9 cellular contexts compared by ENCODE assay signal in the genomic region with DNA sequence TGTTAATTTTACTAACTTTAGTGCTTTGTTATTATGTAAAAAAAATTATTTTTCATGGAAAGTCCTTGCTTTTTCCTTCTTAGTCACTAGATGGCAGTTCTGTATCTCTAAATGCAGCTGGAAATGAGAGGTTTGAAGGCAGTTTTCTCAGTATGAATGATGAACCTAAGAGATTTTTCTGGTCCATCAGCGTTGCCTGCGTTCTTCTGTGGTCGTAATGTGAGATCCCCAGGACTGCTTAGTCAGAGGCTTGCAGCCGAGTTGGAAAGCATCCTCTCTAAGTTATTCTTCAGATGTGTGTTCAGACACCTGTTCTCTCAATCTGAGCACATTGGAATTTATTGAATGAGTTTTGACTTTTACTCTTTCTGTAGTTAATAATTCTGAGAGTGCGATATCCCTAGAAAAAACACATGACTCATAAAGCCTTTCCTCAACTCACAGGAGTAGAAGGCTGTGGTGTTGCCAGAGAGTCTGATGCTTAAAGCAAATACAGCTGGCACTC.
A peak's percentile ranks its signal among the peaks of the same experiment; 100 is the strongest.
DNase-seq lines count a peak whose midpoint lies in the region; ATAC-seq, FAIRE-seq and TF ChIP-seq lines count a peak whose summit lies in the region.
"Had no signal": no experiment of that assay in that cellular context is flagged by ENCODE, and none has a peak within 500 bp of the region (broad histone marks: within the 10 kb centered on the region; RNA-seq: fewer than 3 reads in every experiment).

No MANE protein-coding gene starts in this region.

- H2BK15ac ChIP-seq in H1 (ENCODE audit: low read length), result no peak overlapping the region

- TF ChIP-seq CTCF in AG09319 (IDR thresholded peaks at IDR 0.05; ENCODE audit: low read depth, low read length) (peak; percentile 67), H1 (IDR thresholded peaks at IDR 0.05; ENCODE audit: control extremely low read depth in 1 of 3, insufficient read depth in 1 of 3, low read depth in 1 of 3, low read length in 3 of 3) (peak in 2 of 3 experiments; percentile 45 to 50; a peak in 2 of 4 replicates), parathyroid adenoma (IDR thresholded peaks at IDR 0.05) (peak; percentile 48)

- CTCF ChIA-PET in H1 (lab: Charles Lee; ENCODE audit: partially characterized antibody), result interaction anchor here (0.5 to 1.8 kb wide), 15 partner anchors 8 to 1947 kb away, joined by 3 to 7 read pairs (median 3); partner anchors contain the start of gene FMN2
- CTCF ChIA-PET in naive thymus-derived CD4-positive, alpha-beta T cell (lab: Charles Lee), result interaction anchor here (1.5 kb wide), 1 partner anchor 14 kb away, joined by 4 read pairs; no protein-coding TSS in a partner anchor

- POLR2A ChIA-PET in H1 (lab: Charles Lee; ENCODE audit: partially characterized antibody), result no interaction called here
- POLR2A ChIA-PET in naive thymus-derived CD4-positive, alpha-beta T cell (lab: Charles Lee), result no interaction called here

- DNase-seq in AG09319 (ENCODE audit: extremely low read depth, low read depth) (peak; percentile 97), HCEC 1CT (peak; percentile 96), NCI-H82 (lab: John Stamatoyannopoulos, UW) (peak; percentile 58), H1 (ENCODE audit: low read depth in 1 of 2, low spot score in 2 of 2) (no peak), activated gamma-delta T cell treated with Interleukin-2 at 50 U/mL for 16 hours (no peak)
- no peak for DNase-seq in naive thymus-derived CD4-positive, alpha-beta T cell

- H3K14ac ChIP-seq in H1 (ENCODE audit: insufficient read length), result no peak overlapping the region

- H3K4me3 ChIP-seq in H1 (ENCODE audit: extremely low read depth in 1 of 4, insufficient read depth in 2 of 4, low read depth in 3 of 4, low read length in 4 of 4), result no peak overlapping the region
- H3K4me3 ChIP-seq in parathyroid adenoma (ENCODE audit: low read depth, low read length), result no peak overlapping the region
- H3K4me3 ChIP-seq in naive thymus-derived CD4-positive, alpha-beta T cell (ENCODE audit: low read length), result no peak overlapping the region

- no peaks in the 10 kb centered on the region for H3K4me1 ChIP-seq in H1 (replicated peaks in 1 of 4; ENCODE audit: control insufficient read depth in 3 of 4, insufficient read depth in 4 of 4, low read length in 3 of 4)
- peaks cover 9% of the 10 kb centered on the region for H3K4me1 ChIP-seq in parathyroid adenoma
- no peaks in the 10 kb centered on the region for H3K4me1 ChIP-seq in naive thymus-derived CD4-positive, alpha-beta T cell (ENCODE audit: control insufficient read depth in 2 of 2, insufficient read depth in 2 of 2, low read length in 2 of 2)

- no peak overlapping the region for H2BK20ac ChIP-seq in H1 (ENCODE audit: low read length)

- peaks cover 0 to 6% (median 3%) of the 10 kb centered on the region in 7 donors for H3K4me1 Mint-ChIP-seq in naive thymus-derived CD4-positive, alpha-beta T cell

- H2AFZ ChIP-seq in H1 (ENCODE audit: low read length) (no peak overlapping the region), parathyroid adenoma (no peak overlapping the region)

- TF ChIP-seq POLR2A in H1 (IDR thresholded peaks at IDR 0.05; ENCODE audit: control extremely low read depth in 1 of 2, low read depth in 2 of 2, low read length in 2 of 2), result no peak

- H3K9me3 Mint-ChIP-seq in naive thymus-derived CD4-positive, alpha-beta T cell, result peaks cover 0 to 1% (median 0%) of the 10 kb centered on the region in 11 donors

- no peak for ATAC-seq in naive thymus-derived CD4-positive, alpha-beta T cell
- no peak for ATAC-seq in GM21786 (IDR thresholded peaks at IDR 0.05; ENCODE audit: unreplicated experiment)

- no peak overlapping the region for H3K18ac ChIP-seq in H1 (ENCODE audit: extremely low read depth, low read length)

- no peak overlapping the region for H2BK5ac ChIP-seq in H1 (ENCODE audit: low read depth, low read length)

- no peak overlapping the region for H3K4me2 ChIP-seq in H1 (ENCODE audit: insufficient read depth in 1 of 2, low read depth in 2 of 2, low read length in 2 of 2)
- no peak overlapping the region for H3K4me2 ChIP-seq in parathyroid adenoma (ENCODE audit: low read length)

- H3K9ac ChIP-seq in H1 (replicated peaks in 1 of 4; ENCODE audit: extremely low read depth in 1 of 4, low read depth in 3 of 4, low read length in 3 of 4) (no peak overlapping the region), parathyroid adenoma (no peak overlapping the region)

- H2AK5ac ChIP-seq in H1 (ENCODE audit: low read depth, low read length), result no peak overlapping the region

- 62% methylated on average over 5 of the region's 5 CpGs; no CpG with 5 or more reads in 1 of the 2 experiments for WGBS in H1 (ENCODE audit: extremely low coverage in 1 of 2, insufficient coverage in 1 of 2, insufficient read length in 1 of 2, insufficient replicate concordance in 2 of 2, low coverage in 1 of 2, low lambda C conversion rate in 2 of 2, missing lambda C conversion rate in 1 of 2), 2 experiments

- H3K4me3 Mint-ChIP-seq in naive thymus-derived CD4-positive, alpha-beta T cell, result no peak overlapping the region

- no peak overlapping the region for H3K56ac ChIP-seq in H1 (replicated peaks; ENCODE audit: insufficient read length, low read depth, low read length)

- H3K36me3 Mint-ChIP-seq in naive thymus-derived CD4-positive, alpha-beta T cell, result no peaks in the 10 kb centered on the region

- no peak for TF ChIP-seq EP300 in H1 (IDR thresholded peaks at IDR 0.05; ENCODE audit: borderline replicate concordance in 1 of 2, low read depth in 2 of 2, low read length in 2 of 2)

- H4K8ac ChIP-seq in H1 (ENCODE audit: extremely low read depth, insufficient read depth, low read length), result no peak overlapping the region

- no peaks in the 10 kb centered on the region for H3K23me2 ChIP-seq in H1 (ENCODE audit: low read depth, low read length)

- no peak overlapping the region for H3K27ac Mint-ChIP-seq in naive thymus-derived CD4-positive, alpha-beta T cell

- no peak overlapping the region for H4K5ac ChIP-seq in H1 (ENCODE audit: insufficient read length, low read depth, low read length)

- intact Hi-C loops in naive thymus-derived CD4-positive, alpha-beta T cell (cut with micrococcal nuclease), result loop anchor here in 1 of 2 donors (10.0 kb wide), 1 partner anchor 414 kb away; no protein-coding TSS in a partner anchor

- H3K4ac ChIP-seq in H1 (replicated peaks; ENCODE audit: insufficient read length, low read depth, low read length), result no peak overlapping the region

- H3K79me1 ChIP-seq in H1 (ENCODE audit: low read depth, low read length), result no peaks in the 10 kb centered on the region

- H3K27ac ChIP-seq in H1 (ENCODE audit: low read depth, low read length), result no peak overlapping the region
- H3K27ac ChIP-seq in parathyroid adenoma, result no peak overlapping the region
- no peak overlapping the region for H3K27ac ChIP-seq in naive thymus-derived CD4-positive, alpha-beta T cell (ENCODE audit: low read depth, low read length)
- H3K27ac ChIP-seq: epithelial cell of prostate had no signal

- H3K27me3 ChIP-seq in H1 (replicated peaks in 1 of 4; ENCODE audit: control insufficient read depth in 3 of 4, extremely low read depth in 1 of 4, insufficient read depth in 3 of 4, low read length in 3 of 4) (no peaks in the 10 kb centered on the region), parathyroid adenoma (ENCODE audit: control insufficient read depth, insufficient read depth, low read length) (no peaks in the 10 kb centered on the region)
- no peaks in the 10 kb centered on the region for H3K27me3 ChIP-seq in naive thymus-derived CD4-positive, alpha-beta T cell (ENCODE audit: control insufficient read depth in 2 of 2, insufficient read depth in 2 of 2, low read length in 2 of 2)

- H3K79me2 ChIP-seq in H1 (ENCODE audit: control insufficient read depth in 1 of 2, insufficient read depth in 2 of 2, low read length in 2 of 2) (no peaks in the 10 kb centered on the region), parathyroid adenoma (no peaks in the 10 kb centered on the region)

- H2BK12ac ChIP-seq in H1 (ENCODE audit: low read depth, low read length), result no peak overlapping the region

- no peaks in the 10 kb centered on the region for H4K20me1 ChIP-seq in H1 (replicated peaks in 1 of 2; ENCODE audit: control insufficient read depth in 1 of 2, insufficient read depth in 2 of 2, low read length in 2 of 2)

- H3K27me3 Mint-ChIP-seq in naive thymus-derived CD4-positive, alpha-beta T cell, result peaks cover 2 to 19% (median 6%) of the 10 kb centered on the region in 5 donors

- TF ChIP-seq RAD21 in H1 (IDR thresholded peaks at IDR 0.05 in 1 of 2, conservative IDR thresholded peaks at IDR 0.05 in 1 of 2; ENCODE audit: low read depth in 2 of 2, low read length in 2 of 2), result peak; percentile 76 to 79

- no peaks in the 10 kb centered on the region for H3K9me3 ChIP-seq in H1 (ENCODE audit: insufficient read depth in 2 of 2, low read depth in 1 of 2, low read length in 1 of 2)
- H3K9me3 ChIP-seq in parathyroid adenoma (ENCODE audit: control insufficient read depth, low read length), result no peaks in the 10 kb centered on the region
- H3K9me3 ChIP-seq in naive thymus-derived CD4-positive, alpha-beta T cell (ENCODE audit: control insufficient read depth in 2 of 3, low read length in 3 of 3), result no peaks in the 10 kb centered on the region

- H3K36me3 ChIP-seq in H1 (ENCODE audit: control insufficient read depth in 2 of 4, insufficient read depth in 4 of 4, low read length in 3 of 4) (no peaks in the 10 kb centered on the region), parathyroid adenoma (ENCODE audit: control insufficient read depth, insufficient read depth, low read length) (no peaks in the 10 kb centered on the region)
- H3K36me3 ChIP-seq in naive thymus-derived CD4-positive, alpha-beta T cell (ENCODE audit: control insufficient read depth in 2 of 3, insufficient read depth in 3 of 3, low read length in 3 of 3), result no peaks in the 10 kb centered on the region

- FAIRE-seq in H1 (lab: Jason Lieb, UNC), result no peak

- no peak overlapping the region for H3K23ac ChIP-seq in H1 (ENCODE audit: insufficient read length)

- no peak overlapping the region for H4K91ac ChIP-seq in H1 (replicated peaks; ENCODE audit: insufficient read length, low read length)

- no peak overlapping the region for H2BK120ac ChIP-seq in H1 (replicated peaks; ENCODE audit: low read depth, low read length)

TF ChIP-seq in H1, 55 proteins besides CTCF, POLR2A, EP300 and RAD21 (continues in another document):
- no peak for TF ChIP-seq MAX (IDR thresholded peaks at IDR 0.05)
- no peak for TF ChIP-seq SIN3A (conservative IDR thresholded peaks at IDR 0.05 in 1 of 2, IDR thresholded peaks at IDR 0.05 in 1 of 2; ENCODE audit: low read depth in 1 of 2, low read length in 2 of 2)
- TF ChIP-seq KDM4A (IDR thresholded peaks at IDR 0.05; ENCODE audit: low read depth, low read length, severe bottlenecking), result no peak
- TF ChIP-seq, protein P1, sequence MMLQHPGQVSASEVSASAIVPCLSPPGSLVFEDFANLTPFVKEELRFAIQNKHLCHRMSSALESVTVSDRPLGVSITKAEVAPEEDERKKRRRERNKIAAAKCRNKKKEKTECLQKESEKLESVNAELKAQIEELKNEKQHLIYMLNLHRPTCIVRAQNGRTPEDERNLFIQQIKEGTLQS (IDR thresholded peaks at IDR 0.05; ENCODE audit: insufficient read depth, low read depth, low read length), result no peak
- no peak for TF ChIP-seq KDM1A (IDR thresholded peaks at IDR 0.05; ENCODE audit: borderline replicate concordance, low read length)

Comparison
In these comparisons a context has a peak if more than half of its experiments do, and no peak if none do; other contexts are left out.
1. DNase-seq: peak in AG09319 (single experiment), HCEC 1CT (single experiment) and NCI-H82 (single experiment); none in H1 (0 of 2), activated gamma-delta T cell treated with Interleukin-2 at 50 U/mL for 16 hours (single experiment) and naive thymus-derived CD4-positive, alpha-beta T cell (0 of 9).
2. Peak in every context shown above with its lines, with median percentiles within 50 percentile points of each other: CTCF ChIP-seq.